ENCODE assay signal across 8 cellular contexts in the genomic region with DNA sequence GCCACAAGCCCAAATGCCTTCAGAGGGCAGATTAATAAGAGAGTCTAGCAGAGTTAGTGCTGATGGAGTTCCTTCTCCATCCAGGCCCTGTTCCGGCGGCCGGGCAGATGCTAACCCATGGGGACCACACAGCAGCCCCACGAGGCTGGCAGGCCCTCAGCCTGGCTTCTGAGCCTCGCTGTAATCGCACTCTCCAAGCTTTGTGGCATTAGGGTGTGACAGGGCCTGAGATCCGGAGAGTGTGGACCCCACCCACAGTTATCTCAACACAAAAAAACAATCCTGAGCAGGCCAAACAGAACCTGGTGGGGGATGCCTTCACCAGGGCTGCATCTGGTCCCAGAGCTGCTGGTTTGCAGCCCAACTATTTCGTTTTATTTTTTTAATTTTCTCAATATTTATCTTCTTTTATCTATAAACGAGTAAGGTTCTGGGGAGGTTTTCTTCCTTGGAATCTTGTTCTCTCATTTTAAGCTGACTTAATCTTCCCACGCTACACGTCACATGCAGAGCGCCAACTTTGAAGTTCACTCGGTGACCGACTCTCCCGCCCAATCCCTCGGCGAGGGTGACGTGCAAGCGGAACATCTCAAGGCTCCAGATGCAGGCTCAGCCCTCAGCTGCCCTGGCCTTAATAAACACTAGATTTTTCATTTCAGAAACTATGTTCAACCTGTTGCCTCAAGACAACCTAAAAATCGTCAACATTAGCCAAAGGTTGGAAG.
A peak's percentile ranks its signal among the peaks of the same experiment; 100 is the strongest.
DNase-seq lines count a peak whose midpoint lies in the region; ATAC-seq, FAIRE-seq and TF ChIP-seq lines count a peak whose summit lies in the region.
"Not testable (repeated sequence)": the region's sequence is repeated elsewhere in the genome, so short reads cannot be mapped to it uniquely, and the experiment has no call there.

No MANE protein-coding gene starts in this region.

- POLR2A ChIA-PET in Caco-2 (lab: Charles Lee); T-cell (lab: Charles Lee): not testable (repeated sequence)

- H3K4me3 ChIP-seq in Caco-2 (ENCODE audit: low read depth, low read length), result peak overlapping the region; percentile 31
- peak overlapping the region; percentile 35; the same call in 1 of the 2 replicates for H3K4me3 ChIP-seq in HUES64 (ENCODE audit: low read length)
- peak overlapping the region; percentile 76 for H3K4me3 ChIP-seq in adipocyte (ENCODE audit: low read length)
- peak overlapping the region; percentile 39 to 66 (median 40) for H3K4me3 ChIP-seq in keratinocyte (ENCODE audit: control insufficient read depth in 2 of 3, extremely low read depth in 1 of 3, insufficient read depth in 2 of 3, low read depth in 1 of 3, low read length in 3 of 3)
- peak overlapping the region; percentile 59 for H3K4me3 ChIP-seq in psoas muscle
- not testable (repeated sequence) for H3K4me3 ChIP-seq in aorta (ENCODE audit: low read length in 2 of 2)

- CTCF ChIA-PET in Caco-2 (lab: Charles Lee); T-cell (lab: Charles Lee): not testable (repeated sequence)

- not testable (repeated sequence) for H3K4me1 Mint-ChIP-seq in Caco-2 (ENCODE audit: low read depth, unreplicated experiment)
- peaks cover 0 to 17% (median 12%) of the 10 kb centered on the region in 3 donors for H3K4me1 Mint-ChIP-seq in T-cell

- 100% methylated on average over 1 of the region's 20 CpGs for WGBS in HUES64
- 38 to 48% (median 40%) methylated on average over 3 to 6 of the region's 20 CpGs for WGBS in psoas muscle, 3 donors
- 4 to 6% methylated on average over 7 to 8 of the region's 20 CpGs for WGBS in aorta, 2 donors

- not testable (repeated sequence) for BruUV-seq in Caco-2 (replicated peaks; lab: Mats Ljungman, UMichigan)

- H3K79me2 ChIP-seq in keratinocyte (ENCODE audit: control insufficient read depth, insufficient read depth, low read length), result peaks cover 36% of the 10 kb centered on the region

- not testable (repeated sequence) for H2AFZ ChIP-seq in keratinocyte (ENCODE audit: control insufficient read depth, low read length)

- H3K27me3 ChIP-seq in Caco-2 (replicated peaks; ENCODE audit: control insufficient read depth, insufficient read depth, low read length); HUES64 (ENCODE audit: insufficient read depth, low read length); adipocyte (replicated peaks; ENCODE audit: control insufficient read depth, insufficient read depth, low read length); keratinocyte (ENCODE audit: control insufficient read depth, extremely low read depth, insufficient read depth, low read length); psoas muscle (ENCODE audit: insufficient read depth in 3 of 3, low read length in 2 of 3); aorta (ENCODE audit: control insufficient read depth in 1 of 2, insufficient read depth in 2 of 2, low read length in 1 of 2): not testable (repeated sequence)

- intact Hi-C loops in Caco-2 (cut with micrococcal nuclease; ENCODE audit: unreplicated experiment); psoas muscle (cut with DNase I); aorta (cut with DNase I): not testable (repeated sequence)

- H3K27me3 Mint-ChIP-seq in Caco-2 (ENCODE audit: insufficient read depth, unreplicated experiment); T-cell: not testable (repeated sequence)

- not testable (repeated sequence) for FAIRE-seq in keratinocyte (lab: Jason Lieb, UNC)

- not testable (repeated sequence) for DNase-seq in Caco-2; T-cell; adipocyte (ENCODE audit: low read depth); epithelial cell of prostate (ENCODE audit: low read depth, low spot score); keratinocyte (ENCODE audit: low read depth, low spot score); psoas muscle; aorta

- not testable (repeated sequence) for H3K9me1 ChIP-seq in keratinocyte (ENCODE audit: control insufficient read depth, extremely low read depth, insufficient read depth, low read length)

- peak overlapping the region; percentile 65 for H3K4me3 Mint-ChIP-seq in Caco-2 (ENCODE audit: unreplicated experiment)
- peak overlapping the region; percentile 36 to 59 (median 55) for H3K4me3 Mint-ChIP-seq in T-cell

- H3K27ac Mint-ChIP-seq in Caco-2 (ENCODE audit: unreplicated experiment) (peak overlapping the region; percentile 48), T-cell (peak overlapping the region in 1 of 2 donors; percentile 66)

- ATAC-seq in T-cell (replicated peaks in 1 of 4), result peak in 3 of 4 experiments; percentile 21 to 41 (median 22)
- peak in 1 of 4 donors; percentile 52 for ATAC-seq in psoas muscle
- peak; percentile 51 for ATAC-seq in aorta (ENCODE audit: low FRiP score)

- not testable (repeated sequence) for H3K36me3 ChIP-seq in Caco-2 (ENCODE audit: control insufficient read depth, insufficient read depth, low read length); HUES64 (ENCODE audit: insufficient read depth, low read length); adipocyte (ENCODE audit: control insufficient read depth, insufficient read depth, low read length, severe bottlenecking); keratinocyte (ENCODE audit: control insufficient read depth in 2 of 2, extremely low read depth in 1 of 2, insufficient read depth in 2 of 2, low read length in 2 of 2); psoas muscle (ENCODE audit: insufficient read depth in 1 of 2, low read depth in 1 of 2); aorta (ENCODE audit: control insufficient read depth in 1 of 2, insufficient read depth in 2 of 2, low read length in 1 of 2)

- not testable (repeated sequence) for H3K9me3 ChIP-seq in Caco-2; HUES64 (ENCODE audit: insufficient read depth, low read depth, low read length); adipocyte (ENCODE audit: control insufficient read depth, low read length); keratinocyte (ENCODE audit: control insufficient read depth, low read depth, low read length); psoas muscle; aorta (ENCODE audit: control insufficient read depth, low read length)

- H3K4me1 ChIP-seq in Caco-2; HUES64 (ENCODE audit: insufficient read depth, low read length); psoas muscle; aorta (ENCODE audit: control insufficient read depth in 1 of 2, insufficient read depth in 2 of 2, low read length in 2 of 2): not testable (repeated sequence)
- H3K4me1 ChIP-seq in adipocyte (ENCODE audit: control insufficient read depth, insufficient read depth, low read length) (peaks cover 15% of the 10 kb centered on the region), keratinocyte (ENCODE audit: control insufficient read depth, extremely low read depth, insufficient read depth, low read length) (peaks cover 20% of the 10 kb centered on the region)

- H3K36me3 Mint-ChIP-seq in Caco-2 (ENCODE audit: insufficient read depth, unreplicated experiment); T-cell: not testable (repeated sequence)

- dilution Hi-C loops in keratinocyte (cut with MboI; ENCODE audit: extremely low pct_ligation_motif_present, low sequenced_read_pairs), result not testable (repeated sequence)

- TF ChIP-seq CTCF in Caco-2 (IDR thresholded peaks at IDR 0.05; ENCODE audit: insufficient read depth in 1 of 2, low read depth in 1 of 2, low read length in 1 of 2, severe bottlenecking in 1 of 2, unreplicated experiment in 1 of 2); keratinocyte (optimal IDR thresholded peaks at IDR 0.05 in 1 of 3, IDR thresholded peaks at IDR 0.05 in 1 of 3, conservative IDR thresholded peaks at IDR 0.05 in 1 of 3; ENCODE audit: extremely low read depth in 1 of 3, insufficient read depth in 2 of 3, low read length in 3 of 3); psoas muscle (IDR thresholded peaks at IDR 0.05): not testable (repeated sequence)

- not testable (repeated sequence) for H3K9me3 Mint-ChIP-seq in Caco-2 (ENCODE audit: unreplicated experiment); T-cell

- not testable (repeated sequence) for H4K20me1 ChIP-seq in keratinocyte (ENCODE audit: control insufficient read depth, extremely low read depth, insufficient read depth, low read length)

- not testable (repeated sequence) for H3K27ac ChIP-seq in HUES64 (ENCODE audit: low read depth, low read length)
- H3K27ac ChIP-seq in epithelial cell of prostate, result peak overlapping the region; percentile 46
- H3K27ac ChIP-seq in keratinocyte (ENCODE audit: control insufficient read depth, insufficient read depth, low read length), result peak overlapping the region; percentile 54
- peak overlapping the region; percentile 46 for H3K27ac ChIP-seq in psoas muscle
- H3K27ac ChIP-seq in aorta (ENCODE audit: low read depth in 1 of 2, low read length in 2 of 2), result peak overlapping the region in 1 of 2 donors; percentile 81

- H3K4me2 ChIP-seq in keratinocyte (ENCODE audit: control insufficient read depth, extremely low read depth, insufficient read depth, low read depth, low read length), result peak overlapping the region; percentile 71

- not testable (repeated sequence) for H3K9ac ChIP-seq in HUES64 (ENCODE audit: low read depth, low read length)
- H3K9ac ChIP-seq in adipocyte (ENCODE audit: low read length) (peak overlapping the region; percentile 77), keratinocyte (ENCODE audit: control insufficient read depth, extremely low read depth, insufficient read depth, low read length) (peak overlapping the region; percentile 67)
